Comparison of ENCODE assay signal across 25 cellular contexts in genomic region chrX:22276781-22277180, GRCh38. TPM values are rescaled to one million over a fixed set of nuclear protein-coding genes. Genes with fewer than 3 reads are reported as not detected.
"Had no signal": no experiment of that assay in that cellular context is flagged by ENCODE, and none has a peak within 500 bp of the region (broad histone marks: within the 10 kb centered on the region; RNA-seq: fewer than 3 reads in every experiment).

No MANE protein-coding gene starts in this region.

- H3K9me3 Mint-ChIP-seq: activated B cell treated with CpG ODN at 0.5 μM for 24 hours; activated CD4-positive, alpha-beta memory T cell treated with anti-CD3 and anti-CD28 coated beads for 36 hours; activated naive CD8-positive, alpha-beta T cell treated with anti-CD3 and anti-CD28 coated beads, Interleukin-2, amount 10 ng/mL, durations not matched to agents 7 days and 5 days had no signal

- H3K4me1 Mint-ChIP-seq: activated B cell treated with CpG ODN at 0.5 μM for 24 hours; activated naive CD8-positive, alpha-beta T cell treated with anti-CD3 and anti-CD28 coated beads, Interleukin-2, amount 10 ng/mL, durations not matched to agents 7 days and 5 days; nephron progenitor cell; stimulated activated memory B cell treated with anti-CD40 and anti-IgM and Interleukin-4, amounts not matched to agents 10 μg/mL and 1 μg/mL and 100 μg/mL, for 72 hours; T-cell had no signal

- H3K27ac Mint-ChIP-seq: activated B cell treated with CpG ODN at 0.5 μM for 24 hours; activated CD4-positive, alpha-beta memory T cell treated with anti-CD3 and anti-CD28 coated beads for 36 hours; activated naive CD8-positive, alpha-beta T cell treated with anti-CD3 and anti-CD28 coated beads, Interleukin-2, amount 10 ng/mL, durations not matched to agents 7 days and 5 days; dendritic cell treated with granulocyte-macrophage colony-stimulating factor and Interleukin-4, amounts not matched to agents 40 ng/mL and 50 ng/mL, for 4 days; stimulated activated memory B cell treated with anti-CD40 and anti-IgM and Interleukin-4, amounts not matched to agents 10 μg/mL and 1 μg/mL and 100 μg/mL, for 72 hours; T-cell had no signal

- DNase-seq: activated B cell treated with CpG ODN at 0.5 μM for 24 hours; activated CD4-positive, alpha-beta memory T cell treated with anti-CD3 and anti-CD28 coated beads for 36 hours; activated CD4-positive, alpha-beta T cell treated with anti-CD3 and anti-CD28 coated beads for 4 hours; activated naive CD4-positive, alpha-beta T cell; activated naive CD8-positive, alpha-beta T cell treated with anti-CD3 and anti-CD28 coated beads, Interleukin-2, amount 10 ng/mL, durations not matched to agents 7 days and 5 days; activated T-cell treated with anti-CD3 and anti-CD28 coated beads for 4 hours; effector memory CD4-positive, alpha-beta T cell; gastrocnemius medialis; head of caudate nucleus; left lung; midbrain; nephron progenitor cell; nucleus accumbens; sigmoid colon; spleen; stimulated activated CD4-positive, alpha-beta T cell treated with anti-CD3 and anti-CD28 coated beads, Interleukin-4, amount 100 ng/mL, for 4 hours; T-cell; upper lobe of right lung had no signal

- ATAC-seq: gastrocnemius medialis; left lung; stimulated activated memory B cell treated with anti-CD40 and anti-IgM and Interleukin-4, amounts not matched to agents 10 μg/mL and 1 μg/mL and 100 μg/mL, for 72 hours; T-cell; upper lobe of right lung had no signal

- H3K27me3 ChIP-seq: gastrocnemius medialis, left lung, sigmoid colon, spleen, upper lobe of right lung had no signal

- H3K36me3 ChIP-seq: gastrocnemius medialis, left lung, sigmoid colon, spleen, upper lobe of right lung had no signal

- H3K4me3 Mint-ChIP-seq: activated B cell treated with CpG ODN at 0.5 μM for 24 hours; activated CD4-positive, alpha-beta memory T cell treated with anti-CD3 and anti-CD28 coated beads for 36 hours; activated naive CD8-positive, alpha-beta T cell treated with anti-CD3 and anti-CD28 coated beads, Interleukin-2, amount 10 ng/mL, durations not matched to agents 7 days and 5 days; dendritic cell treated with granulocyte-macrophage colony-stimulating factor and Interleukin-4, amounts not matched to agents 40 ng/mL and 50 ng/mL, for 4 days; nephron progenitor cell; stimulated activated memory B cell treated with anti-CD40 and anti-IgM and Interleukin-4, amounts not matched to agents 10 μg/mL and 1 μg/mL and 100 μg/mL, for 72 hours; T-cell had no signal

- H3K4me1 ChIP-seq: gastrocnemius medialis, left lung, sigmoid colon, spleen, upper lobe of right lung had no signal

- H3K4me3 ChIP-seq: gastrocnemius medialis, left lung, sigmoid colon, spleen, upper lobe of right lung had no signal

- H3K36me3 Mint-ChIP-seq: activated CD4-positive, alpha-beta memory T cell treated with anti-CD3 and anti-CD28 coated beads for 36 hours; activated naive CD8-positive, alpha-beta T cell treated with anti-CD3 and anti-CD28 coated beads, Interleukin-2, amount 10 ng/mL, durations not matched to agents 7 days and 5 days; stimulated activated memory B cell treated with anti-CD40 and anti-IgM and Interleukin-4, amounts not matched to agents 10 μg/mL and 1 μg/mL and 100 μg/mL, for 72 hours; T-cell had no signal

- H3K9me3 ChIP-seq: gastrocnemius medialis, left lung, sigmoid colon, spleen, upper lobe of right lung had no signal

- H3K27me3 Mint-ChIP-seq: activated B cell treated with CpG ODN at 0.5 μM for 24 hours; activated CD4-positive, alpha-beta memory T cell treated with anti-CD3 and anti-CD28 coated beads for 36 hours; activated naive CD8-positive, alpha-beta T cell treated with anti-CD3 and anti-CD28 coated beads, Interleukin-2, amount 10 ng/mL, durations not matched to agents 7 days and 5 days; dendritic cell treated with granulocyte-macrophage colony-stimulating factor and Interleukin-4, amounts not matched to agents 40 ng/mL and 50 ng/mL, for 4 days; stimulated activated memory B cell treated with anti-CD40 and anti-IgM and Interleukin-4, amounts not matched to agents 10 μg/mL and 1 μg/mL and 100 μg/mL, for 72 hours had no signal

- H3K27ac ChIP-seq: gastrocnemius medialis, left lung, sigmoid colon, spleen, upper lobe of right lung had no signal

RNA-seq across cellular contexts. Expression of gene CBLL2, which starts 4.1 kb away (rescaled TPM):
- total RNA-seq: activated B cell treated with CpG ODN at 0.5 μM for 24 hours; activated CD4-positive, alpha-beta memory T cell treated with anti-CD3 and anti-CD28 coated beads for 36 hours; activated naive CD8-positive, alpha-beta T cell treated with anti-CD3 and anti-CD28 coated beads, Interleukin-2, amount 10 ng/mL, durations not matched to agents 7 days and 5 days; cerebellum; endothelial cell of umbilical vein; gastrocnemius medialis; kidney epithelial cell; left lung; lung microvascular endothelial cell; sigmoid colon; spleen; T-cell; upper lobe of right lung had no signal
- polyA plus RNA-seq: endothelial cell of umbilical vein, sigmoid colon, spleen, thymus had no signal
